In genomic region chr19:36605839-36606478, GRCh38 we compare ENCODE assay signal across 8 cellular contexts. TPM values are rescaled to one million over a fixed set of nuclear protein-coding genes. Genes with fewer than 3 reads are reported as not detected.
DNase-seq lines count a peak whose midpoint lies in the region; ATAC-seq and TF ChIP-seq lines count a peak whose summit lies in the region.

No MANE protein-coding gene starts in this region.

- no peaks in the 10 kb centered on the region for H3K9me3 ChIP-seq in muscle layer of colon (ENCODE audit: low read length)

- peak overlapping the region; percentile 59 for H3K9ac ChIP-seq in muscle layer of colon (ENCODE audit: low read length)

- H3K36me3 ChIP-seq in muscle layer of colon (ENCODE audit: insufficient read depth, low read length), result peaks cover 9% of the 10 kb centered on the region

- H3K36me3 Mint-ChIP-seq in chondrocyte (ENCODE audit: low read depth), result peaks cover 23% of the 10 kb centered on the region

- DNase-seq in DMS79 treated with DMSO at 0.1 percent for 48 hours (lab: John Stamatoyannopoulos, UW) (peak; percentile 21), DMS79 (lab: John Stamatoyannopoulos, UW) (no peak), chondrocyte (ENCODE audit: low spot score) (no peak), NAMALWA (ENCODE audit: low spot score) (no peak), NCI-H526 treated with DMSO at 0.1 percent for 48 hours (lab: John Stamatoyannopoulos, UW) (no peak)
- no peak for DNase-seq in Jurkat, Clone E6-1 (ENCODE audit: low read depth, low spot score)

- H3K4me3 ChIP-seq in Jurkat, Clone E6-1 (ENCODE audit: low read length), result peak overlapping the region; percentile 77
- peak overlapping the region; percentile 45 to 86 for H3K4me3 ChIP-seq in muscle layer of colon (ENCODE audit: low read depth in 1 of 2, low read length in 2 of 2)

- peaks cover 19% of the 10 kb centered on the region for H3K4me1 Mint-ChIP-seq in chondrocyte (ENCODE audit: low read depth)

- ATAC-seq in GM21390 (IDR thresholded peaks at IDR 0.05; ENCODE audit: unreplicated experiment), result no peak

- H3K27me3 ChIP-seq in muscle layer of colon (ENCODE audit: control insufficient read depth in 1 of 2, insufficient read depth in 2 of 2, low read length in 2 of 2), result no peaks in the 10 kb centered on the region

- no peak for TF ChIP-seq CTCF in chondrocyte (IDR thresholded peaks at IDR 0.05)

- peak overlapping the region; percentile 85 for H3K27ac Mint-ChIP-seq in chondrocyte (ENCODE audit: unreplicated experiment)

- H3K4me3 Mint-ChIP-seq in chondrocyte (ENCODE audit: unreplicated experiment), result peak overlapping the region; percentile 98

- peak overlapping the region; percentile 35 for H3K27ac ChIP-seq in muscle layer of colon (ENCODE audit: low read depth, low read length)

- H3K9me3 Mint-ChIP-seq in chondrocyte (ENCODE audit: low read depth), result peaks cover 7% of the 10 kb centered on the region

- no peaks in the 10 kb centered on the region for H3K27me3 Mint-ChIP-seq in chondrocyte (ENCODE audit: low read depth)

- H3K4me1 ChIP-seq in muscle layer of colon (ENCODE audit: insufficient read depth, low read length), result peaks cover 4% of the 10 kb centered on the region

RNA-seq across cellular contexts. Expression of gene ZNF382, which starts 0.8 kb away (rescaled TPM):
- 6.8 TPM for polyA plus RNA-seq in Jurkat, Clone E6-1 (2012; ENCODE audit: insufficient read depth, insufficient read length)
- total RNA-seq in chondrocyte, result 10.7 to 17.3 TPM (median 12.5 TPM) in 3 replicates

RNA-seq across cellular contexts. Expression of gene ZNF529, which starts 32.9 kb away (rescaled TPM):
- 7.9 TPM for polyA plus RNA-seq in Jurkat, Clone E6-1 (2012; ENCODE audit: insufficient read depth, insufficient read length)
- 13.7 to 18.6 TPM (median 14.1 TPM) in 3 replicates for total RNA-seq in chondrocyte
